In the genomic region with DNA sequence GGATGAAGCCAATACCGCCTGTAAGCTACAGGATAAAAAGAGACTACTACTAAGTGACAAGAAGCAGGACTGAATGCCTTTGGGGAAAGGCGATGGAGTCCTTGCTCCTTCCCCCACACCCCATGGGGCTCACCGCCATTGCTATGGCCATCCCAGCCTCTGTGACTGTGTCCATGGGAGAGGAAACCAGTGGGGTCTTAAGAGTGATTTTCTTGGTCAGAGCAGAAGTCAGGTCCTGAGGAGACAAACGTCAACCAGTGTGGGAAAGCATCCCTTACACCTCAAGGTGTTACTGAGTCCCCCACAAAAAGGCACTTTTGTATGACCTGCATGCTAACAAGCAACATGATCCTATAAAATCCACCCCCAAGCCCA, we compare ENCODE assay signal across 8 cellular contexts. TPM values are rescaled to one million over a fixed set of nuclear protein-coding genes. Genes with fewer than 3 reads are reported as not detected.
DNase-seq lines count a peak whose midpoint lies in the region; ATAC-seq, FAIRE-seq and TF ChIP-seq lines count a peak whose summit lies in the region.

No MANE protein-coding gene starts in this region.

- H3K9me3 ChIP-seq in left ventricle myocardium inferior (replicated peaks) = no peaks in the 10 kb centered on the region
- H3K9me3 ChIP-seq in K562 (replicated peaks; ENCODE audit: control insufficient read depth, insufficient read depth, low read depth, low read length) = no peaks in the 10 kb centered on the region
- no peaks in the 10 kb centered on the region for H3K9me3 ChIP-seq in upper lobe of right lung

- peaks cover 68% of the 10 kb centered on the region for H3K4me1 ChIP-seq in left ventricle myocardium inferior
- peaks cover 37 to 46% of the 10 kb centered on the region in 2 experiments; a peak in 4 of 5 replicates for H3K4me1 ChIP-seq in K562 (replicated peaks in 1 of 2; ENCODE audit: control insufficient read depth in 2 of 2, insufficient read depth in 2 of 2, low read length in 2 of 2)
- peaks cover 12% of the 10 kb centered on the region for H3K4me1 ChIP-seq in upper lobe of right lung

- no peak for TF ChIP-seq CTCF in left ventricle myocardium inferior (IDR thresholded peaks at IDR 0.05; ENCODE audit: borderline replicate concordance)
- TF ChIP-seq CTCF in K562 (IDR thresholded peaks at IDR 0.05 in 2 of 3, conservative IDR thresholded peaks at IDR 0.05 in 1 of 3; ENCODE audit: insufficient read depth in 2 of 3, low read depth in 1 of 3, low read length in 3 of 3) = no peak
- no peak for TF ChIP-seq CTCF in upper lobe of right lung (IDR thresholded peaks at IDR 0.05)

- no peak overlapping the region for H2AFZ ChIP-seq in K562 (ENCODE audit: low read depth, low read length)

- POLR2A ChIA-PET in K562 (lab: Yijun Ruan, JAX) = interaction anchor here (0.6 to 2.3 kb wide), 7 partner anchors 9 to 667 kb away, joined by 3 to 15 read pairs (median 3); a partner anchor contains a TSS

- H3K36me3 ChIP-seq in left ventricle myocardium inferior = peaks cover 68% of the 10 kb centered on the region
- H3K36me3 ChIP-seq in K562 (ENCODE audit: control insufficient read depth, insufficient read depth, low read length) = peaks cover 89% of the 10 kb centered on the region
- H3K36me3 ChIP-seq in upper lobe of right lung = peaks cover 74% of the 10 kb centered on the region

- no peak for TF ChIP-seq POLR2A in K562 (conservative IDR thresholded peaks at IDR 0.05)

- TF ChIP-seq RAD21 in K562 (CRISPR knock-in tag; conservative IDR thresholded peaks at IDR 0.05 in 1 of 2, IDR thresholded peaks at IDR 0.05 in 1 of 2) = no peak

- DNase-seq in left ventricle myocardium inferior = no peak
- no peak for DNase-seq in cardiac septum (ENCODE audit: low spot score)
- peak in 1 of 4 experiments; percentile 15 for DNase-seq in K562 (ENCODE audit: extremely low read depth in 1 of 4, low spot score in 3 of 4)
- DNase-seq in memory B cell (ENCODE audit: low spot score in 2 of 2) = no peak
- DNase-seq in upper lobe of right lung = no peak
- no peak for DNase-seq in retina
- DNase-seq in HuH-7.5 (ENCODE audit: low spot score) = no peak
- no peak for DNase-seq in stimulated activated naive CD4-positive, alpha-beta T cell (lab: John Stamatoyannopoulos, UW)

- peak overlapping the region; percentile 93 to 97 for H3K9ac ChIP-seq in K562 (ENCODE audit: insufficient read depth in 1 of 2, low read depth in 2 of 2, low read length in 2 of 2)

- intact Hi-C loops in left ventricle myocardium inferior (cut with micrococcal nuclease) (no loop called here), cardiac septum (cut with DNase I) (loop anchor here (5.0 kb wide), 1 partner anchor 64 kb away; a partner anchor contains a TSS), K562 (cut with micrococcal nuclease) (loop anchor here (2.0 to 10.0 kb wide), 2 partner anchors 67 to 137 kb away; a partner anchor contains a TSS), upper lobe of right lung (cut with DNase I) (no loop called here)

- in situ Hi-C loops in K562 (cut with MboI) = no loop called here

- no TSS peak for BruUV-seq in K562 (replicated peaks; lab: Mats Ljungman, UMichigan)

- peak overlapping the region; percentile 94 for H3K27ac ChIP-seq in left ventricle myocardium inferior (replicated peaks)
- peak overlapping the region; percentile 89 for H3K27ac ChIP-seq in K562 (ENCODE audit: extremely low read depth, low read depth, low read length)
- H3K27ac ChIP-seq in upper lobe of right lung = peak overlapping the region; percentile 93

- CTCF ChIA-PET in K562 (lab: Yijun Ruan, JAX; ENCODE audit: low intra/inter-chr PET ratio) = no interaction called here

- no peaks in the 10 kb centered on the region for H3K27me3 Mint-ChIP-seq in memory B cell

- no peaks in the 10 kb centered on the region for H3K27me3 ChIP-seq in left ventricle myocardium inferior (ENCODE audit: low read depth)
- H3K27me3 ChIP-seq in K562 (ENCODE audit: control insufficient read depth in 2 of 2, insufficient read depth in 2 of 2, low read length in 2 of 2) = no peaks in the 10 kb centered on the region
- H3K27me3 ChIP-seq in upper lobe of right lung = no peaks in the 10 kb centered on the region

- H3K27ac Mint-ChIP-seq in memory B cell = peak overlapping the region; percentile 96

- ATAC-seq in K562 = 0 out of 3 replicates have a peak, but pooled peaks have one; percentile 2
- ATAC-seq in memory B cell (ENCODE audit: low read depth) = no peak
- no peak for ATAC-seq in upper lobe of right lung

- H3K9me3 Mint-ChIP-seq in memory B cell = no peaks in the 10 kb centered on the region

- peaks cover 30% of the 10 kb centered on the region for H3K36me3 Mint-ChIP-seq in memory B cell

- TF ChIP-seq EP300 in K562 (IDR thresholded peaks at IDR 0.05; ENCODE audit: low read length) = no peak

- H3K4me1 Mint-ChIP-seq in memory B cell = peaks cover 29% of the 10 kb centered on the region

- H4K20me1 ChIP-seq in K562 (replicated peaks; ENCODE audit: control insufficient read depth, insufficient read depth, low read length) = peaks cover 12% of the 10 kb centered on the region

- peaks cover 62% of the 10 kb centered on the region for H3K79me2 ChIP-seq in K562 (ENCODE audit: control insufficient read depth, insufficient read depth, low read length)

- peaks cover 9% of the 10 kb centered on the region for H3K9me1 ChIP-seq in K562 (ENCODE audit: control insufficient read depth, insufficient read depth, low read length)

- H3K4me3 ChIP-seq in left ventricle myocardium inferior (peak overlapping the region; percentile 87), K562 (peak overlapping the region; percentile 74), upper lobe of right lung (peak overlapping the region; percentile 80)

- no peak for FAIRE-seq in K562 (lab: Jason Lieb, UNC)

- peak overlapping the region; percentile 100 for H3K4me2 ChIP-seq in K562 (ENCODE audit: insufficient read depth, low read length)

- 5% methylated on average over 4 of the region's 4 CpGs for WGBS in K562 (ENCODE audit: insufficient coverage, low coverage, missing lambda C conversion rate)

- peak overlapping the region; percentile 91 for H3K4me3 Mint-ChIP-seq in memory B cell

RNA-seq across cellular contexts. Expression of a gene that starts 0.9 kb away (rescaled TPM):
- total RNA-seq in left ventricle myocardium inferior = 46.9 TPM
- total RNA-seq in cardiac septum = 49.5 TPM
- total RNA-seq in K562 (2011; cell fraction: chromatin; rRNA removed; ENCODE audit: low replicate concordance) = 224 and 455 TPM in 2 replicates
- total RNA-seq in K562 (2011; cell fraction: nucleolus; rRNA removed) = 251 and 255 TPM in 2 replicates
- 226 and 247 TPM in 2 replicates for total RNA-seq in K562 (2011; cell fraction: nucleoplasm; rRNA removed)
- total RNA-seq in K562 (2014; rRNA removed) = 376 and 506 TPM in 2 replicates
- total RNA-seq in K562 (2014; rRNA removed; fragmentation: Illumina TruSeq; extraction: Trizol) = 296 and 320 TPM in 2 replicates
- total RNA-seq in K562 (2015; rRNA removed; fragmentation: Illumina TruSeq; extraction: Trizol) = 359 and 366 TPM in 2 replicates
- 315 and 318 TPM in 2 replicates for total RNA-seq in K562 (2021)
- polyA plus RNA-seq in K562 (2011; rRNA removed) = 332 and 336 TPM in 2 replicates
- 304 and 356 TPM in 2 replicates for polyA plus RNA-seq in K562 (2011; cell fraction: cytosol; rRNA removed)
- polyA plus RNA-seq in K562 (2011; cell fraction: nucleus; rRNA removed) = 437 and 515 TPM in 2 replicates
- polyA plus RNA-seq in K562 (2012) = 268 and 344 TPM in 2 replicates
- 362 and 391 TPM in 2 replicates for polyA plus RNA-seq in K562 (2014; fragmentation: Illumina TruSeq; extraction: Trizol)
- 100 to 1,000 TPM; 426 to 507 TPM for polyA plus RNA-seq in K562 (2014; fragmentation: Nextera tagmentation; extraction: Ambion mirVana)
- polyA plus RNA-seq in K562 (2014; rRNA removed) = 352 and 442 TPM in 2 replicates
- polyA minus RNA-seq in K562 (2011; rRNA and poly(A)+ RNA removed) = 413 and 500 TPM in 2 replicates
- 300 and 330 TPM in 2 replicates for polyA minus RNA-seq in K562 (2011; cell fraction: cytosol; rRNA and poly(A)+ RNA removed)
- 122 and 164 TPM in 2 replicates for polyA minus RNA-seq in K562 (2011; cell fraction: nucleus; rRNA and poly(A)+ RNA removed)
- total RNA-seq in upper lobe of right lung = 107 TPM

RNA-seq across cellular contexts. Expression of a gene that starts 6.4 kb away (rescaled TPM):
- 159 TPM for total RNA-seq in left ventricle myocardium inferior
- total RNA-seq in cardiac septum = 140 TPM
- 14.7 and 50.3 TPM in 2 replicates for total RNA-seq in K562 (2011; cell fraction: chromatin; rRNA removed; ENCODE audit: low replicate concordance)
- 65.5 and 74.9 TPM in 2 replicates for total RNA-seq in K562 (2011; cell fraction: nucleolus; rRNA removed)
- 27.9 and 29.3 TPM in 2 replicates for total RNA-seq in K562 (2011; cell fraction: nucleoplasm; rRNA removed)
- 127 and 133 TPM in 2 replicates for total RNA-seq in K562 (2014; rRNA removed)
- total RNA-seq in K562 (2014; rRNA removed; fragmentation: Illumina TruSeq; extraction: Trizol) = 17.9 and 22.4 TPM in 2 replicates
- 26.5 and 27.7 TPM in 2 replicates for total RNA-seq in K562 (2015; rRNA removed; fragmentation: Illumina TruSeq; extraction: Trizol)
- total RNA-seq in K562 (2021) = 73.3 and 77.2 TPM in 2 replicates
- polyA plus RNA-seq in K562 (2011; rRNA removed) = 22.5 and 25.1 TPM in 2 replicates
- 36.7 and 88.5 TPM in 2 replicates for polyA plus RNA-seq in K562 (2011; cell fraction: cytosol; rRNA removed)
- 21.1 and 28.5 TPM in 2 replicates for polyA plus RNA-seq in K562 (2011; cell fraction: nucleus; rRNA removed)
- 62.2 and 78.2 TPM in 2 replicates for polyA plus RNA-seq in K562 (2012)
- polyA plus RNA-seq in K562 (2014; fragmentation: Illumina TruSeq; extraction: Trizol) = 39.8 and 49.8 TPM in 2 replicates
- 10 to 100 TPM; 17.0 to 36.3 TPM for polyA plus RNA-seq in K562 (2014; fragmentation: Nextera tagmentation; extraction: Ambion mirVana)
- 64.6 and 75.9 TPM in 2 replicates for polyA plus RNA-seq in K562 (2014; rRNA removed)
- polyA minus RNA-seq in K562 (2011; rRNA and poly(A)+ RNA removed) = 9.4 and 16.0 TPM in 2 replicates
- 24.0 and 27.2 TPM in 2 replicates for polyA minus RNA-seq in K562 (2011; cell fraction: cytosol; rRNA and poly(A)+ RNA removed)
- 42.8 and 44.3 TPM in 2 replicates for polyA minus RNA-seq in K562 (2011; cell fraction: nucleus; rRNA and poly(A)+ RNA removed)
- total RNA-seq in upper lobe of right lung = 77.6 TPM

RNA-seq across cellular contexts. Expression of a gene that starts 9.9 kb away (rescaled TPM):
- total RNA-seq in left ventricle myocardium inferior (11.8 TPM), cardiac septum (13.6 TPM), K562 (2014; rRNA removed) (15.7 and 18.0 TPM in 2 replicates), K562 (2014; rRNA removed; fragmentation: Illumina TruSeq; extraction: Trizol) (8.4 and 11.6 TPM in 2 replicates), K562 (2015; rRNA removed; fragmentation: Illumina TruSeq; extraction: Trizol) (10.6 and 11.9 TPM in 2 replicates), K562 (2021) (15.7 and 16.0 TPM in 2 replicates), upper lobe of right lung (19.0 TPM)
- total RNA-seq in K562 (2011; cell fraction: chromatin; rRNA removed; ENCODE audit: low replicate concordance) = 35.7 and 101 TPM in 2 replicates
- 84.0 and 85.6 TPM in 2 replicates for total RNA-seq in K562 (2011; cell fraction: nucleolus; rRNA removed)
- total RNA-seq in K562 (2011; cell fraction: nucleoplasm; rRNA removed) = 43.0 and 44.7 TPM in 2 replicates
- polyA plus RNA-seq in K562 (2011; rRNA removed) (30.5 and 31.3 TPM in 2 replicates), K562 (2014; fragmentation: Illumina TruSeq; extraction: Trizol) (14.4 and 15.9 TPM in 2 replicates), K562 (2014; fragmentation: Nextera tagmentation; extraction: Ambion mirVana) (1 to 10 TPM; 6.6 to 7.2 TPM), K562 (2014; rRNA removed) (18.3 and 20.5 TPM in 2 replicates)
- 45.1 and 53.1 TPM in 2 replicates for polyA plus RNA-seq in K562 (2011; cell fraction: cytosol; rRNA removed)
- 167 and 168 TPM in 2 replicates for polyA plus RNA-seq in K562 (2011; cell fraction: nucleus; rRNA removed)
- polyA plus RNA-seq in K562 (2012) = 18.1 and 28.0 TPM in 2 replicates
- 15.7 and 24.6 TPM in 2 replicates for polyA minus RNA-seq in K562 (2011; rRNA and poly(A)+ RNA removed)
- polyA minus RNA-seq in K562 (2011; cell fraction: cytosol; rRNA and poly(A)+ RNA removed) = 14.8 and 15.2 TPM in 2 replicates
- polyA minus RNA-seq in K562 (2011; cell fraction: nucleus; rRNA and poly(A)+ RNA removed) = 30.7 and 32.9 TPM in 2 replicates

RNA-seq across cellular contexts. Expression of a gene that starts 21.1 kb away (rescaled TPM):
- total RNA-seq in left ventricle myocardium inferior (79.0 TPM), cardiac septum (96.6 TPM), K562 (2014; rRNA removed) (33.7 and 43.1 TPM in 2 replicates), K562 (2014; rRNA removed; fragmentation: Illumina TruSeq; extraction: Trizol) (29.7 and 40.0 TPM in 2 replicates), K562 (2015; rRNA removed; fragmentation: Illumina TruSeq; extraction: Trizol) (44.7 and 46.7 TPM in 2 replicates), K562 (2021) (90.4 and 90.6 TPM in 2 replicates), upper lobe of right lung (172 TPM)
- total RNA-seq in K562 (2011; cell fraction: chromatin; rRNA removed; ENCODE audit: low replicate concordance) = 147 and 376 TPM in 2 replicates
- total RNA-seq in K562 (2011; cell fraction: nucleolus; rRNA removed) = 205 and 207 TPM in 2 replicates
- 128 and 141 TPM in 2 replicates for total RNA-seq in K562 (2011; cell fraction: nucleoplasm; rRNA removed)
- polyA plus RNA-seq in K562 (2011; rRNA removed) (47.6 and 69.8 TPM in 2 replicates), K562 (2014; fragmentation: Illumina TruSeq; extraction: Trizol) (73.7 and 77.8 TPM in 2 replicates), K562 (2014; fragmentation: Nextera tagmentation; extraction: Ambion mirVana) (10 to 100 TPM in 1 of 2 experiments, 1 to 10 TPM in 1; 8.9 to 14.2 TPM), K562 (2014; rRNA removed) (60.4 and 66.9 TPM in 2 replicates)
- 64.5 and 91.8 TPM in 2 replicates for polyA plus RNA-seq in K562 (2011; cell fraction: cytosol; rRNA removed)
- 426 and 555 TPM in 2 replicates for polyA plus RNA-seq in K562 (2011; cell fraction: nucleus; rRNA removed)
- polyA plus RNA-seq in K562 (2012) = 82.6 and 84.1 TPM in 2 replicates
- polyA minus RNA-seq in K562 (2011; rRNA and poly(A)+ RNA removed) = 46.0 and 52.0 TPM in 2 replicates
- polyA minus RNA-seq in K562 (2011; cell fraction: cytosol; rRNA and poly(A)+ RNA removed) = 33.9 and 49.7 TPM in 2 replicates
- polyA minus RNA-seq in K562 (2011; cell fraction: nucleus; rRNA and poly(A)+ RNA removed) = 35.3 and 35.7 TPM in 2 replicates

RNA-seq across cellular contexts. Expression of a gene that starts 38.2 kb away (rescaled TPM):
- total RNA-seq in left ventricle myocardium inferior (28.9 TPM), cardiac septum (37.0 TPM), K562 (2014; rRNA removed) (0.23 and 0.33 TPM in 2 replicates), K562 (2014; rRNA removed; fragmentation: Illumina TruSeq; extraction: Trizol) (0.25 and 0.32 TPM in 2 replicates), K562 (2015; rRNA removed; fragmentation: Illumina TruSeq; extraction: Trizol) (0.14 TPM in 1 of 2 replicates, not detected in the other), K562 (2021) (0.27 and 0.66 TPM in 2 replicates), upper lobe of right lung (38.0 TPM)
- total RNA-seq in K562 (2011; cell fraction: chromatin; rRNA removed; ENCODE audit: low replicate concordance) = 3.4 and 7.6 TPM in 2 replicates
- total RNA-seq in K562 (2011; cell fraction: nucleolus; rRNA removed) = 4.1 and 6.7 TPM in 2 replicates
- 3.4 and 3.7 TPM in 2 replicates for total RNA-seq in K562 (2011; cell fraction: nucleoplasm; rRNA removed)
- polyA plus RNA-seq in K562 (2011; rRNA removed) (0.30 and 0.47 TPM in 2 replicates), K562 (2014; fragmentation: Illumina TruSeq; extraction: Trizol) (0.09 and 0.29 TPM in 2 replicates), K562 (2014; fragmentation: Nextera tagmentation; extraction: Ambion mirVana) (not detected), K562 (2014; rRNA removed) (0.22 and 0.29 TPM in 2 replicates)
- 0.34 and 0.42 TPM in 2 replicates for polyA plus RNA-seq in K562 (2011; cell fraction: cytosol; rRNA removed)
- 1.3 and 3.4 TPM in 2 replicates for polyA plus RNA-seq in K562 (2011; cell fraction: nucleus; rRNA removed)
- 0.18 and 0.48 TPM in 2 replicates for polyA plus RNA-seq in K562 (2012)
- polyA minus RNA-seq in K562 (2011; rRNA and poly(A)+ RNA removed) = 0.63 and 0.77 TPM in 2 replicates
- polyA minus RNA-seq in K562 (2011; cell fraction: cytosol; rRNA and poly(A)+ RNA removed) = 0.67 and 1.5 TPM in 2 replicates
- polyA minus RNA-seq in K562 (2011; cell fraction: nucleus; rRNA and poly(A)+ RNA removed) = 1.00 and 1.9 TPM in 2 replicates

Comparison
In these comparisons a context has a peak if more than half of its experiments do, and no peak if none do; other contexts are left out.
1. intact Hi-C loops: an anchor here in cardiac septum (5.0 kb wide) and K562 (2.0 to 10.0 kb wide); none called in left ventricle myocardium inferior and upper lobe of right lung.